In the genomic region with DNA sequence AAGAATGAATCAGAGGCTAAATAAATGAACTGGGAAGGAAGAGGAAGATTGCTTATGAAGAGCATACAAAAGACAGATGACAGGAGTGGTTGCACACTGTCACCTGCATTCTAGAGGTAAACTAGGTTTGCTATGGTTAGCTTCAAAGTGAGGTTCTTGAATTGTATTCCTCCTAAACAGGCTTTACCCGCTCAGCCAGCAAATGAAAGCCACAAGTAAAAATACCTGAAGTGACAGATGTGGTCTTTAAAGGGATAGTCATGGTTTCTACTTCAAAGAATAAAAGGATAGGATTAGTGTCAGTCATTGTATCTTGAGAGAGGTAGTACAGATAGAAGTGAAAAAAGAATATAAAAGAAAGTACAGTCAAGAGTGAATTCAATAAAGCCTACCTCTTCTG, we compare ENCODE assay signal across 13 cellular contexts. TPM values are rescaled to one million over a fixed set of nuclear protein-coding genes. Genes with fewer than 3 reads are reported as not detected.
DNase-seq lines count a peak whose midpoint lies in the region; ATAC-seq and TF ChIP-seq lines count a peak whose summit lies in the region.
"Had no signal": no experiment of that assay in that cellular context is flagged by ENCODE, and none has a peak within 500 bp of the region (broad histone marks: within the 10 kb centered on the region; RNA-seq: fewer than 3 reads in every experiment).

No MANE protein-coding gene starts in this region.

- peak overlapping the region; percentile 6 for H3K4me3 ChIP-seq in neural progenitor cell

- intact Hi-C loops in activated CD4-positive, alpha-beta T cell treated with anti-CD3 and anti-CD28 coated beads, Interleukin-2, amount 10 ng/mL, durations not matched to agents 24 days and 14 days (cut with micrococcal nuclease): no loop called here
- intact Hi-C loops in activated B cell treated with CpG ODN at 0.5 μM for 24 hours (cut with micrococcal nuclease): no loop called here

- H3K27me3 Mint-ChIP-seq in activated CD4-positive, alpha-beta T cell treated with anti-CD3 and anti-CD28 coated beads, Interleukin-2, amount 10 ng/mL, durations not matched to agents 24 days and 14 days: no peaks in the 10 kb centered on the region
- no peaks in the 10 kb centered on the region for H3K27me3 Mint-ChIP-seq in activated B cell treated with CpG ODN at 0.5 μM for 24 hours
- peaks cover 2% of the 10 kb centered on the region for H3K27me3 Mint-ChIP-seq in neural progenitor cell (ENCODE audit: insufficient read depth, low read depth)

- peaks cover 47% of the 10 kb centered on the region for H3F3A ChIP-seq in neural progenitor cell (ENCODE audit: low read depth)

- CTCF ChIA-PET in activated B cell treated with CpG ODN at 0.5 μM for 24 hours (lab: Charles Lee): no interaction called here

- H2AFZ ChIP-seq in neural progenitor cell (replicated peaks): no peak overlapping the region

- H3K4me1 ChIP-seq in neural progenitor cell: peaks cover 32% of the 10 kb centered on the region

- H4K20me1 ChIP-seq in neural progenitor cell (ENCODE audit: low read depth): no peaks in the 10 kb centered on the region

- DNase-seq in activated CD4-positive, alpha-beta T cell treated with anti-CD3 and anti-CD28 coated beads, Interleukin-2, amount 10 ng/mL, durations not matched to agents 24 days and 14 days: peak; percentile 69
- no peak for DNase-seq in activated CD4-positive, alpha-beta T cell treated with anti-CD3 and anti-CD28 coated beads for 4 hours
- no peak for DNase-seq in activated B cell treated with CpG ODN at 0.5 μM for 24 hours
- DNase-seq in neural progenitor cell (ENCODE audit: low spot score): peak; percentile 33
- DNase-seq in NCI-H2227 treated with DMSO at 0.1 percent for 48 hours (lab: John Stamatoyannopoulos, UW): no peak
- DNase-seq in retina: no peak
- DNase-seq: Calu3, H7, NCI-H1048, SHP77 had no signal

- TF ChIP-seq CTCF in activated B cell treated with CpG ODN at 0.5 μM for 24 hours (IDR thresholded peaks at IDR 0.05) (no peak), neural progenitor cell (IDR thresholded peaks at IDR 0.05) (no peak)

- H3K27me3 ChIP-seq in neural progenitor cell: no peaks in the 10 kb centered on the region

- ATAC-seq in HG02798 (IDR thresholded peaks at IDR 0.05; ENCODE audit: poor library complexity, unreplicated experiment) (peak; percentile 55), activated B cell treated with CpG ODN at 0.5 μM for 24 hours (ENCODE audit: low read depth) (no peak), GM19324 (IDR thresholded peaks at IDR 0.05; ENCODE audit: low FRiP score, unreplicated experiment) (no peak)

- peaks cover 40% of the 10 kb centered on the region for H3K36me3 Mint-ChIP-seq in activated CD4-positive, alpha-beta T cell treated with anti-CD3 and anti-CD28 coated beads, Interleukin-2, amount 10 ng/mL, durations not matched to agents 24 days and 14 days (ENCODE audit: low read depth)
- H3K36me3 Mint-ChIP-seq in activated B cell treated with CpG ODN at 0.5 μM for 24 hours (ENCODE audit: low read depth) (peaks cover 46% of the 10 kb centered on the region), neural progenitor cell (peaks cover 5% of the 10 kb centered on the region)

- peak overlapping the region; percentile 90 for H3K27ac ChIP-seq in neural progenitor cell

- peaks cover 4% of the 10 kb centered on the region for H3K9me3 Mint-ChIP-seq in activated CD4-positive, alpha-beta T cell treated with anti-CD3 and anti-CD28 coated beads, Interleukin-2, amount 10 ng/mL, durations not matched to agents 24 days and 14 days
- peaks cover 14% of the 10 kb centered on the region for H3K9me3 Mint-ChIP-seq in activated B cell treated with CpG ODN at 0.5 μM for 24 hours
- peaks cover 18% of the 10 kb centered on the region for H3K9me3 Mint-ChIP-seq in neural progenitor cell

- peaks cover 14% of the 10 kb centered on the region for H3K36me3 ChIP-seq in neural progenitor cell

- peaks cover 23% of the 10 kb centered on the region for H3K9me3 ChIP-seq in neural progenitor cell (ENCODE audit: low read depth)

- POLR2A ChIA-PET in activated B cell treated with CpG ODN at 0.5 μM for 24 hours (lab: Charles Lee): no interaction called here

- no peak overlapping the region for H3K9ac ChIP-seq in neural progenitor cell

- H3K4me2 ChIP-seq in neural progenitor cell: peak overlapping the region; percentile 52

- peak overlapping the region; percentile 1 for H3K4me3 Mint-ChIP-seq in activated CD4-positive, alpha-beta T cell treated with anti-CD3 and anti-CD28 coated beads, Interleukin-2, amount 10 ng/mL, durations not matched to agents 24 days and 14 days
- peak overlapping the region; percentile 12 for H3K4me3 Mint-ChIP-seq in activated B cell treated with CpG ODN at 0.5 μM for 24 hours
- no peak overlapping the region for H3K4me3 Mint-ChIP-seq in neural progenitor cell
- H3K4me3 Mint-ChIP-seq: brain had no signal

- peaks cover 13% of the 10 kb centered on the region for H3K4me1 Mint-ChIP-seq in activated CD4-positive, alpha-beta T cell treated with anti-CD3 and anti-CD28 coated beads, Interleukin-2, amount 10 ng/mL, durations not matched to agents 24 days and 14 days
- H3K4me1 Mint-ChIP-seq in activated B cell treated with CpG ODN at 0.5 μM for 24 hours (peaks cover 22% of the 10 kb centered on the region), neural progenitor cell (peaks cover 14% of the 10 kb centered on the region)
- H3K4me1 Mint-ChIP-seq: brain had no signal

- H3K79me2 ChIP-seq in neural progenitor cell (ENCODE audit: low read depth): peaks cover 17% of the 10 kb centered on the region

- peak overlapping the region; percentile 1 for H3K27ac Mint-ChIP-seq in activated CD4-positive, alpha-beta T cell treated with anti-CD3 and anti-CD28 coated beads, Interleukin-2, amount 10 ng/mL, durations not matched to agents 24 days and 14 days
- H3K27ac Mint-ChIP-seq in activated B cell treated with CpG ODN at 0.5 μM for 24 hours (peak overlapping the region; percentile 60), neural progenitor cell (peak overlapping the region; percentile 5)

RNA-seq across cellular contexts. Expression of a gene that starts 32.4 kb away (rescaled TPM):
- total RNA-seq in activated CD4-positive, alpha-beta T cell treated with anti-CD3 and anti-CD28 coated beads, Interleukin-2, amount 10 ng/mL, durations not matched to agents 24 days and 14 days: 127 and 131 TPM in 2 replicates
- total RNA-seq in activated B cell treated with CpG ODN at 0.5 μM for 24 hours (125 and 129 TPM in 2 replicates), neural progenitor cell (ENCODE audit: low replicate concordance) (322 and 441 TPM in 2 replicates)

Comparison
In these comparisons a context has a peak if more than half of its experiments do, and no peak if none do; other contexts are left out.
1. DNase-seq: peak in activated CD4-positive, alpha-beta T cell treated with anti-CD3 and anti-CD28 coated beads, Interleukin-2, amount 10 ng/mL, durations not matched to agents 24 days and 14 days (single experiment) and neural progenitor cell (single experiment); none in activated CD4-positive, alpha-beta T cell treated with anti-CD3 and anti-CD28 coated beads for 4 hours (0 of 2), activated B cell treated with CpG ODN at 0.5 μM for 24 hours (single experiment), NCI-H2227 treated with DMSO at 0.1 percent for 48 hours (single experiment) and retina (single experiment).
2. H3K27ac Mint-ChIP-seq: peak in every context shown above with its lines; median percentile 60 in activated B cell treated with CpG ODN at 0.5 μM for 24 hours; 5 in neural progenitor cell; 1 in activated CD4-positive, alpha-beta T cell treated with anti-CD3 and anti-CD28 coated beads, Interleukin-2, amount 10 ng/mL, durations not matched to agents 24 days and 14 days.